In genomic region chr12:76462668-76463224, GRCh38 we compare ENCODE assay signal across 22 cellular contexts.
A peak's percentile ranks its signal among the peaks of the same experiment; 100 is the strongest.
DNase-seq lines count a peak whose midpoint lies in the region; ATAC-seq lines count a peak whose summit lies in the region.
"Had no signal": no experiment of that assay in that cellular context is flagged by ENCODE, and none has a peak within 500 bp of the region (broad histone marks: within the 10 kb centered on the region; RNA-seq: fewer than 3 reads in every experiment).

No MANE protein-coding gene starts in this region.

- no peak overlapping the region for H2AFZ ChIP-seq in Karpas-422 (ENCODE audit: low read length)
- H2AFZ ChIP-seq: PC-9 had no signal

- H3K4me1 ChIP-seq in Karpas-422 (ENCODE audit: low read length), result peaks cover 53% of the 10 kb centered on the region
- no peaks in the 10 kb centered on the region for H3K4me1 ChIP-seq in effector memory CD4-positive, alpha-beta T cell (ENCODE audit: control insufficient read depth, insufficient read depth, low read length, poor library complexity, severe bottlenecking)
- H3K4me1 ChIP-seq: SJSA1 had no signal

- no peaks in the 10 kb centered on the region for H3K9me3 ChIP-seq in Karpas-422 (ENCODE audit: low read length)
- no peaks in the 10 kb centered on the region for H3K9me3 ChIP-seq in effector memory CD4-positive, alpha-beta T cell (ENCODE audit: control insufficient read depth, low read length)
- H3K9me3 ChIP-seq: neutrophil, SJSA1 had no signal

- no peaks in the 10 kb centered on the region for H3K9me2 ChIP-seq in Karpas-422 (replicated peaks; ENCODE audit: insufficient read depth, low read length)

- no peaks in the 10 kb centered on the region for H3K36me3 ChIP-seq in Karpas-422 (ENCODE audit: insufficient read depth, low read length)
- H3K36me3 ChIP-seq in effector memory CD4-positive, alpha-beta T cell (ENCODE audit: control insufficient read depth, insufficient read depth, low read length), result no peaks in the 10 kb centered on the region
- H3K36me3 ChIP-seq: SJSA1 had no signal

- no peak overlapping the region for H3K4me2 ChIP-seq in Karpas-422 (ENCODE audit: low read depth, low read length, poor library complexity, severe bottlenecking)
- H3K4me2 ChIP-seq: PC-9 had no signal

- DNase-seq in NCI-H2227 (lab: John Stamatoyannopoulos, UW; ENCODE audit: unreplicated experiment) (peak; percentile 8), NCI-H2227 treated with DMSO at 0.1 percent for 48 hours (lab: John Stamatoyannopoulos, UW) (no peak), Karpas-422 (no peak), hepatic stellate cell (ENCODE audit: low spot score) (peak; percentile 10), NCI-H82 treated with DMSO at 0.1 percent for 48 hours (lab: John Stamatoyannopoulos, UW; ENCODE audit: unreplicated experiment) (no peak), superior temporal gyrus (ENCODE audit: extremely low spot score) (no peak)
- DNase-seq in effector memory CD4-positive, alpha-beta T cell, result no peak
- DNase-seq: 8988T; activated CD8-positive, alpha-beta memory T cell treated with anti-CD3 and anti-CD28 coated beads for 24 hours; activated effector memory CD4-positive, alpha-beta T cell treated with Interleukin-2 at 50 U/mL for 16 hours; aorta; DMS 273 treated with DMSO at 0.1 percent for 48 hours; endodermal cell; H7; left colon; NCI-H1105; NCI-H69; PC-9; stimulated activated CD4-positive, alpha-beta T cell treated with anti-CD3 and anti-CD28 coated beads, Interleukin-12 subunit alpha, Interleukin-12 subunit beta, amount 100 ng/mL, for 4 hours had no signal

- peak overlapping the region; percentile 30; the same call in 1 of the 2 replicates for H3K27ac ChIP-seq in Karpas-422 (ENCODE audit: low read length)
- H3K27ac ChIP-seq in effector memory CD4-positive, alpha-beta T cell (ENCODE audit: insufficient read depth, low read length, poor library complexity, severe bottlenecking), result no peak overlapping the region
- H3K27ac ChIP-seq: neutrophil, PC-9, SJSA1 had no signal

- H3K27me3 ChIP-seq in Karpas-422 (ENCODE audit: low read length), result no peaks in the 10 kb centered on the region
- no peaks in the 10 kb centered on the region for H3K27me3 ChIP-seq in effector memory CD4-positive, alpha-beta T cell (replicated peaks; ENCODE audit: control insufficient read depth, insufficient read depth, low read length, poor library complexity, severe bottlenecking)
- H3K27me3 ChIP-seq: neutrophil, SJSA1 had no signal

- H4K20me1 ChIP-seq in Karpas-422 (ENCODE audit: insufficient read depth, low read depth, low read length), result no peaks in the 10 kb centered on the region

- peaks cover 96% of the 10 kb centered on the region for H3K79me2 ChIP-seq in Karpas-422 (ENCODE audit: low read length)

- no peak overlapping the region for H3K9ac ChIP-seq in Karpas-422 (ENCODE audit: low read length)

- no peak overlapping the region for H3K4me3 ChIP-seq in Karpas-422 (ENCODE audit: low read length)
- no peak overlapping the region for H3K4me3 ChIP-seq in effector memory CD4-positive, alpha-beta T cell (ENCODE audit: insufficient read depth, low read depth, low read length, poor library complexity, severe bottlenecking)
- H3K4me3 ChIP-seq: PC-9, SJSA1 had no signal

- ATAC-seq in GM19023 (IDR thresholded peaks at IDR 0.05; ENCODE audit: unreplicated experiment), result peak; percentile 52
- ATAC-seq: left colon had no signal

Comparison
In these comparisons a context has a peak if more than half of its experiments do, and no peak if none do; other contexts are left out.
1. DNase-seq: peak in NCI-H2227 (single experiment) and hepatic stellate cell (single experiment); none in NCI-H2227 treated with DMSO at 0.1 percent for 48 hours (single experiment), Karpas-422 (single experiment), effector memory CD4-positive, alpha-beta T cell (0 of 3), NCI-H82 treated with DMSO at 0.1 percent for 48 hours (single experiment) and superior temporal gyrus (single experiment).